Comparison of ENCODE assay signal across 1 cellular context in the genomic region with DNA sequence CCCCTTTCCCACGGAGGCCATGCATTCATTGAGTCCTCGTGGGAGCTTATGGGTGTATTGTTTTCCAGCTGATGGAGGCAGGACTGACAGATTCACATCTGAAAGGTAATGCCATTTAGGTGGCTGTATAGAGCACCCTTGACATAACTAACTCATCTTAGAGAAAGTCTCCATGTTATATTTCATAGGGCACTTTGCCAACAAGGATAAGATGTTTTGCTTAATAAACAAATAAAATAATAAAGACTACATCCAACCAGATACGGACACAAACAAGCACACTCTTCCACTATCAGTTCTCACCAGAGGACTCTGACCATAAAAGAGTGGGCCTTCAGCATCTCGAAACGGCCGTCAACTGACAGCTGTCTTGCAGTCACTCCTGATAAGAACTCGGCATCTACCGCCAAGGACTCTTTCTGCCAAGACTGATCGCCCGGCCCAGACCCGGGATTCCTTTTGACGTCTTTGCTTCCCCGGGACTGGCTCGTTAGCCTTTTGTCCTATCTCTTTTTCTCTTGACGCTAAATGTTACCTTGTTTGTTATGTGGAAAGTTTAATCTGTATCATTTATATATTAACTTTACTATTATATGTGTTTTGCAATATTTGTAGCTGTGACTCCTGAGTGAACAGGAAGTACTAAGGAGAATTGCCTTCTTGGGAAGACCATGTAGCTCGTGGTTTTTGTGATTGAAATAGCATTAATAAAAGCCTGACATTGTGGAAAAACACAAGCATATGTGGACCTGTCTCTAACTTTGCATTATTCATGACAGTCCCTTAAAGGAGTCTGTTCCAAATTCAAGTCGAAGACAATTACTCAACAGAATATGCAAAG.
TF ChIP-seq lines count a peak whose summit lies in the region.

No MANE protein-coding gene starts in this region.

TF ChIP-seq in IMR-90, 13 proteins besides CTCF, POLR2A, EP300 and RAD21:
- TF ChIP-seq BHLHE40 (IDR thresholded peaks at IDR 0.05; ENCODE audit: low read depth, low read length) (no peak), MAZ (IDR thresholded peaks at IDR 0.05; ENCODE audit: borderline replicate concordance, low read depth, low read length) (no peak), RCOR1 (IDR thresholded peaks at IDR 0.05; ENCODE audit: insufficient replicate concordance, low read length) (no peak), SMC3 (IDR thresholded peaks at IDR 0.05; ENCODE audit: low read depth, low read length) (no peak), CHD1 (IDR thresholded peaks at IDR 0.05; ENCODE audit: low read depth, low read length) (no peak)
- TF ChIP-seq, protein P1, sequence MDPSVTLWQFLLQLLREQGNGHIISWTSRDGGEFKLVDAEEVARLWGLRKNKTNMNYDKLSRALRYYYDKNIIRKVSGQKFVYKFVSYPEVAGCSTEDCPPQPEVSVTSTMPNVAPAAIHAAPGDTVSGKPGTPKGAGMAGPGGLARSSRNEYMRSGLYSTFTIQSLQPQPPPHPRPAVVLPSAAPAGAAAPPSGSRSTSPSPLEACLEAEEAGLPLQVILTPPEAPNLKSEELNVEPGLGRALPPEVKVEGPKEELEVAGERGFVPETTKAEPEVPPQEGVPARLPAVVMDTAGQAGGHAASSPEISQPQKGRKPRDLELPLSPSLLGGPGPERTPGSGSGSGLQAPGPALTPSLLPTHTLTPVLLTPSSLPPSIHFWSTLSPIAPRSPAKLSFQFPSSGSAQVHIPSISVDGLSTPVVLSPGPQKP (IDR thresholded peaks at IDR 0.05; ENCODE audit: borderline replicate concordance, low read depth, low read length): no peak
